Comparison of ENCODE assay signal across 8 cellular contexts in the genomic region with DNA sequence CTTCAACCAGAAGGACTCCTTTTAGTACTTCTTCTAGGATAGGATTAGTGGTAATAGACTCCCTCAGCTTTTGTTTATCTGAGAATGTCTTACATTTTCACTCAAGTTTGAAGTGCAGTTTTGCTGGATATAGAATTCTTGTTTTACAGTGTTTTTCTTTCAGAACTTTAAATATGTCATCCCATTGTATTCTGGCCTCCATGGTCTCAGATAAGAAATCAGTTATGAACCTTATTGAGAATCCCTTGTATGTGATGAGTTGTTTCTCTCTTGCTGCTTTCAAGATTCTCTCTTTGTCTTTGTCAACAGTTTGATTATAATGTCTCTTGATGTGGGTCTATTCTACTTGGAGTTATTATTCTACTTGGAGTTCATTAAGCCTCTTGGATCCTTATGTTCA.
"Had no signal": no experiment of that assay in that cellular context is flagged by ENCODE, and none has a peak within 500 bp of the region (broad histone marks: within the 10 kb centered on the region; RNA-seq: fewer than 3 reads in every experiment).

No MANE protein-coding gene starts in this region.

- ATAC-seq: GM12878 had no signal

- DNase-seq: GDM1, GF-D8 had no signal

- FAIRE-seq: G401.6, GM12878, GM12891, GM12892, GM18507, GM19239 had no signal

- H3K4me3 ChIP-seq: GM12878 had no signal
